Comparison of ENCODE assay signal across 1 cellular context in genomic region chr6:43771210-43771857, GRCh38.
TF ChIP-seq lines count a peak whose summit lies in the region.

No MANE protein-coding gene starts in this region.

TF ChIP-seq in K562, 482 proteins besides CTCF, POLR2A, EP300 and RAD21 (continued from another document):
- 0 out of 2 replicates have a peak, but pooled peaks have one; percentile 33 for TF ChIP-seq ZBTB40 (IDR thresholded peaks at IDR 0.05)
- TF ChIP-seq ZBTB40 (CRISPR knock-in tag; IDR thresholded peaks at IDR 0.05) = no peak
- peak; percentile 37; the same call in 1 of the 2 replicates for TF ChIP-seq PHF8 (IDR thresholded peaks at IDR 0.05; ENCODE audit: borderline replicate concordance, low read length)
- peak; percentile 48 for TF ChIP-seq HMGN3 (IDR thresholded peaks at IDR 0.05; ENCODE audit: borderline replicate concordance, extremely low read depth, insufficient read length, low read depth, low read length)
- peak; percentile 1 for TF ChIP-seq HNRNPLL (IDR thresholded peaks at IDR 0.05; ENCODE audit: low read depth, low read length, poor library complexity, severe bottlenecking)
- TF ChIP-seq JUN (IDR thresholded peaks at IDR 0.05; ENCODE audit: borderline replicate concordance, low read depth, low read length) = no peak
- TF ChIP-seq JUN (CRISPR knock-in tag; IDR thresholded peaks at IDR 0.05; ENCODE audit: borderline replicate concordance) = peak; percentile 17; the same call in 1 of the 2 replicates
- peak; percentile 77 for TF ChIP-seq ZBTB7A (IDR thresholded peaks at IDR 0.05; ENCODE audit: borderline replicate concordance, control insufficient read depth, low read depth, low read length)
- no peak for TF ChIP-seq NR0B1 (IDR thresholded peaks at IDR 0.05; ENCODE audit: partially characterized antibody)
- no peak for TF ChIP-seq ZNF583 (CRISPR knock-in tag; IDR thresholded peaks at IDR 0.05)
- TF ChIP-seq ZFP1 (CRISPR knock-in tag; IDR thresholded peaks at IDR 0.05) = no peak
